Comparison of ENCODE assay signal across 14 cellular contexts in the genomic region with DNA sequence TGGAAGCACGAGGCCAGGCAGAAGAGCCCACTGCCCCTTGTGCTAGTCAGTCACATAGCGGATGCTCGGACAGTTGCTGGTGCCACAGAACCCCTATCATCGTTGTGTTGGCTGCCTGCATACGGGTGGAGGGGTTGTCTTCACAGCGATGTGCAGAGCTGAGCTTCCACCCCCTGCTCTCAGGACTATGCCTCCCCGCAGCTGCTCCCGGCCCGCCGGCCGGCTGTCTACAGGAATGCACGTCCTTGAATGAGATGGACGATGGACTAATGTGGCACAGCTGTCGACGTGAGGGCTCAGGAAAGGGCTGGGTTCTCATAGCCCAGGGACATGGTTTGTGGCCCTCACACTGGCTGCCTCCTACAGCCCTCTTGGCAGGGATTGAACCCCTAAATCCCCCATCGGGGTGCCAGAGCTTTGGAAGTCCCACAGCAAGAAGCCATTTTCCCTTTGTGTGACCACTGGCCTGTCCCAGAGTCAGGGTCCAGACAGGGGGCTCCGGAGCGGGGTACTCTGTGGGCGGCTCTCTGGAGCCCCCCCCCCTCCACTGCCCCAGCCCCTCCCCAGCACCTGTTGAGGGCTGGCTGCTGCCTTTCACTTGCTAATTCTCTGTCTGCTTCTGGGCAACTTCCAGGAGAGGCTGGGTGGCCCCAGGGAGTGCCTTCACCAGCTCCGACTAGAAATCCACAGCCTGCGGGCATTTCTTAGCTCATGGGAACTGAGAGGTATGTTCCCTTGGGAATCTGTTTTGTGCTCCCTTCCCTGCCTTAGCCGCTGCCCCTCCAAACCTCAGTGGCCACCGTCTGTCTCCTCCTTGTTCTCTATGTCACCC. TPM values are rescaled to one million over a fixed set of nuclear protein-coding genes. Genes with fewer than 3 reads are reported as not detected.
DNase-seq lines count a peak whose midpoint lies in the region; ATAC-seq, FAIRE-seq and TF ChIP-seq lines count a peak whose summit lies in the region.
"Had no signal": no experiment of that assay in that cellular context is flagged by ENCODE, and none has a peak within 500 bp of the region (broad histone marks: within the 10 kb centered on the region; RNA-seq: fewer than 3 reads in every experiment).

No MANE protein-coding gene starts in this region.

- no peak overlapping the region for H3K4me3 Mint-ChIP-seq in stimulated activated naive CD8-positive, alpha-beta T cell treated with anti-CD3 and anti-CD28 coated beads, Interleukin-15, Interleukin-2, amounts not matched to agents 100 ng/mL and 50 ng/mL, for 24 hours
- H3K4me3 Mint-ChIP-seq in natural killer cell: peak overlapping the region; percentile 79

- peaks cover 2% of the 10 kb centered on the region; the same call in 1 of the 3 replicates for H3K9me3 ChIP-seq in GM12878 (replicated peaks; ENCODE audit: control insufficient read depth, insufficient read depth, low read length)
- H3K9me3 ChIP-seq: colonic mucosa had no signal

- H3K9ac ChIP-seq in GM12878 (ENCODE audit: control insufficient read depth, insufficient read depth, low read length): no peak overlapping the region

- ATAC-seq in stimulated activated naive CD8-positive, alpha-beta T cell treated with anti-CD3 and anti-CD28 coated beads, Interleukin-15, Interleukin-2, amounts not matched to agents 100 U/mL and 50 U/mL, for 24 hours: no peak
- ATAC-seq in GM12878 (no peak), natural killer cell (no peak), HG02840 (IDR thresholded peaks at IDR 0.05; ENCODE audit: low FRiP score, unreplicated experiment) (no peak)

- H3K4me3 ChIP-seq in GM12878: no peak overlapping the region
- H3K4me3 ChIP-seq: colonic mucosa had no signal

- H3K27me3 ChIP-seq in GM12878 (replicated peaks in 1 of 2; ENCODE audit: control insufficient read depth in 2 of 2, insufficient read depth in 2 of 2, low read length in 1 of 2): no peaks in the 10 kb centered on the region
- H3K27me3 ChIP-seq: colonic mucosa had no signal

- POLR2A ChIA-PET in GM12878 (lab: Charles Lee): interaction anchor here (0.6 kb wide), 1 partner anchor 30 kb away, joined by 6 read pairs; no protein-coding TSS in a partner anchor

- peak overlapping the region; percentile 20; the same call in 1 of the 2 replicates for H3K27ac ChIP-seq in GM12878 (ENCODE audit: control insufficient read depth, insufficient read depth)
- H3K27ac ChIP-seq: C4-2B, colonic mucosa had no signal

- SMC1A ChIA-PET in GM12878 (lab: Charles Lee; ENCODE audit: uncharacterized antibody, unreplicated experiment): interaction anchor here (0.9 to 2.2 kb wide), 4 partner anchors 10 to 108 kb away, joined by 3 to 6 read pairs (median 4); no protein-coding TSS in a partner anchor

- RAD21 ChIA-PET in GM12878 (lab: Charles Lee; ENCODE audit: unreplicated experiment): interaction anchor here (0.6 to 1.2 kb wide), 4 partner anchors 15 to 110 kb away, joined by 4 read pairs; no protein-coding TSS in a partner anchor

- DNase-seq in stimulated activated naive CD8-positive, alpha-beta T cell treated with anti-CD3 and anti-CD28 coated beads, Interleukin-15, Interleukin-2, amounts not matched to agents 100 U/mL and 50 U/mL, for 24 hours: no peak
- DNase-seq in GM12878 (ENCODE audit: low read depth, low spot score) (no peak), natural killer cell (no peak), NCI-H1092 (lab: John Stamatoyannopoulos, UW) (no peak), NCI-H2196 treated with DMSO at 0.1 percent for 48 hours (lab: John Stamatoyannopoulos, UW; ENCODE audit: unreplicated experiment) (no peak), hepatic stellate cell (ENCODE audit: low spot score) (no peak)
- DNase-seq: colonic mucosa; foreskin melanocyte; NCI-H1436 treated with DMSO at 0.1 percent for 48 hours; stimulated activated CD8-positive, alpha-beta memory T cell treated with anti-CD3 and anti-CD28 coated beads, Interleukin-4, amount 100 ng/mL, for 48 hours; T1000 had no signal

- TF ChIP-seq EP300 in GM12878 (IDR thresholded peaks at IDR 0.05; ENCODE audit: borderline replicate concordance in 1 of 2, control insufficient read depth in 1 of 2, low read depth in 2 of 2, low read length in 2 of 2): no peak

- no peak for TF ChIP-seq POLR2A in GM12878 (IDR thresholded peaks at IDR 0.05; ENCODE audit: low read depth, low read length)

- H3K36me3 Mint-ChIP-seq in stimulated activated naive CD8-positive, alpha-beta T cell treated with anti-CD3 and anti-CD28 coated beads, Interleukin-15, Interleukin-2, amounts not matched to agents 100 ng/mL and 50 ng/mL, for 24 hours (ENCODE audit: low read depth): peaks cover 61% of the 10 kb centered on the region
- H3K36me3 Mint-ChIP-seq in natural killer cell: no peaks in the 10 kb centered on the region

- H4K20me1 ChIP-seq in GM12878 (ENCODE audit: control insufficient read depth, insufficient read depth): peaks cover 5% of the 10 kb centered on the region

- H3K36me3 ChIP-seq in GM12878 (ENCODE audit: control insufficient read depth in 2 of 2, insufficient read depth in 2 of 2, low read length in 1 of 2): peaks cover 7% of the 10 kb centered on the region in 2 experiments
- H3K36me3 ChIP-seq: colonic mucosa had no signal

- peaks cover 29% of the 10 kb centered on the region for H3K79me2 ChIP-seq in GM12878 (ENCODE audit: control insufficient read depth, insufficient read depth, low read length)

- no peaks in the 10 kb centered on the region for H3K27me3 Mint-ChIP-seq in stimulated activated naive CD8-positive, alpha-beta T cell treated with anti-CD3 and anti-CD28 coated beads, Interleukin-15, Interleukin-2, amounts not matched to agents 100 ng/mL and 50 ng/mL, for 24 hours
- no peaks in the 10 kb centered on the region for H3K27me3 Mint-ChIP-seq in natural killer cell (ENCODE audit: low read depth in 2 of 2)

- TF ChIP-seq CTCF in GM12878 (IDR thresholded peaks at IDR 0.05 in 2 of 3, conservative IDR thresholded peaks at IDR 0.05 in 1 of 3; ENCODE audit: control insufficient read depth in 2 of 3, extremely low read depth in 1 of 3, insufficient read depth in 1 of 3, low read depth in 3 of 3, low read length in 3 of 3) (no peak), natural killer cell (IDR thresholded peaks at IDR 0.05) (no peak)

- CTCF ChIA-PET in GM12878 (lab: Yijun Ruan, JAX): interaction anchor here (0.7 to 2.1 kb wide), 7 partner anchors 10 to 111 kb away, joined by 3 to 8 read pairs (median 3); no protein-coding TSS in a partner anchor

- intact Hi-C loops in GM12878 (cut with micrococcal nuclease; ENCODE audit: unreplicated experiment): loop anchor here (5.0 kb wide), 1 partner anchor 88 kb away; no protein-coding TSS in a partner anchor
- intact Hi-C loops in natural killer cell (cut with micrococcal nuclease): loop anchor here (2.0 kb wide), 1 partner anchor 16 kb away; no protein-coding TSS in a partner anchor

- no peak overlapping the region for H3K4me2 ChIP-seq in GM12878 (ENCODE audit: control insufficient read depth, insufficient read depth)

- 94% methylated on average over 21 of the region's 23 CpGs for WGBS in GM12878 (ENCODE audit: insufficient coverage, insufficient replicate concordance, low lambda C conversion rate, missing lambda C conversion rate)

- no peak for FAIRE-seq in GM12878 (lab: Jason Lieb, UNC)

- H3K4me1 Mint-ChIP-seq in stimulated activated naive CD8-positive, alpha-beta T cell treated with anti-CD3 and anti-CD28 coated beads, Interleukin-15, Interleukin-2, amounts not matched to agents 100 ng/mL and 50 ng/mL, for 24 hours (ENCODE audit: low read depth): peaks cover 80% of the 10 kb centered on the region
- peaks cover 63 to 67% of the 10 kb centered on the region in 2 donors for H3K4me1 Mint-ChIP-seq in natural killer cell

- in situ Hi-C loops in GM12878 (cut with MboI): no loop called here

- BruUV-seq in GM12878 (replicated peaks; lab: Mats Ljungman, UMichigan): no TSS peak

- H3K4me1 ChIP-seq in GM12878 (ENCODE audit: control insufficient read depth, insufficient read depth, low read length): peaks cover 40% of the 10 kb centered on the region

- no peak overlapping the region for H2AFZ ChIP-seq in GM12878 (ENCODE audit: control insufficient read depth, low read depth, low read length)

- TF ChIP-seq RAD21 in GM12878 (IDR thresholded peaks at IDR 0.05; ENCODE audit: insufficient read depth, low read depth, low read length): no peak

- no peaks in the 10 kb centered on the region for H3K9me3 Mint-ChIP-seq in stimulated activated naive CD8-positive, alpha-beta T cell treated with anti-CD3 and anti-CD28 coated beads, Interleukin-15, Interleukin-2, amounts not matched to agents 100 ng/mL and 50 ng/mL, for 24 hours
- no peaks in the 10 kb centered on the region for H3K9me3 Mint-ChIP-seq in natural killer cell

- H3K27ac Mint-ChIP-seq in stimulated activated naive CD8-positive, alpha-beta T cell treated with anti-CD3 and anti-CD28 coated beads, Interleukin-15, Interleukin-2, amounts not matched to agents 100 ng/mL and 50 ng/mL, for 24 hours: peak overlapping the region; percentile 81
- H3K27ac Mint-ChIP-seq in natural killer cell: peak overlapping the region; percentile 82 to 84

RNA-seq across cellular contexts. Expression of a gene that starts 40.2 kb away (rescaled TPM):
- 10.2 and 12.0 TPM in 2 replicates for total RNA-seq in GM12878 (2013; cell fraction: nucleolus; rRNA removed)
- total RNA-seq in GM12878 (2014; rRNA removed) (0.82 and 1.6 TPM in 2 replicates), GM12878 (2014; rRNA removed; fragmentation: Illumina TruSeq; extraction: Trizol) (0.49 and 0.55 TPM in 2 replicates), GM12878 (2021) (2.3 and 2.9 TPM in 2 replicates), natural killer cell (1 to 10 TPM; 2.2 to 2.5 (median 2.3) TPM)
- 0.58 TPM for polyA plus RNA-seq in GM12878 (2011; ENCODE audit: low read depth)
- polyA plus RNA-seq in GM12878 (2011; rRNA removed) (0.76 and 1.5 TPM in 2 replicates), GM12878 (2014; fragmentation: Illumina TruSeq; extraction: Trizol) (0.06 TPM in 1 of 2 replicates, not detected in the other), GM12878 (2014; fragmentation: Nextera tagmentation; extraction: Ambion mirVana) (not detected), GM12878 (2014; rRNA removed) (3.6 and 3.7 TPM in 2 replicates), GM12878 (2016; fragmentation: Nextera tagmentation; extraction: Ambion mirVana) (under 1 TPM; 0.38 to 0.47 TPM)
- polyA plus RNA-seq in GM12878 (2011; cell fraction: cytosol; rRNA removed): 3.1 and 4.8 TPM in 2 replicates
- polyA plus RNA-seq in GM12878 (2011; cell fraction: nucleus; rRNA removed): 12.7 and 13.5 TPM in 2 replicates
- polyA plus RNA-seq in GM12878 (2012): 1.7 and 2.8 TPM in 2 replicates
- 1.7 and 5.9 TPM in 2 replicates for polyA minus RNA-seq in GM12878 (2011; rRNA and poly(A)+ RNA removed)
- 2.1 and 3.7 TPM in 2 replicates for polyA minus RNA-seq in GM12878 (2011; cell fraction: cytosol; rRNA and poly(A)+ RNA removed)
- polyA minus RNA-seq in GM12878 (2011; cell fraction: nucleus; rRNA and poly(A)+ RNA removed): 13.4 and 18.7 TPM in 2 replicates

RNA-seq across cellular contexts. Expression of a gene that starts 40.9 kb away (rescaled TPM):
- 144 and 157 TPM in 2 replicates for total RNA-seq in GM12878 (2013; cell fraction: nucleolus; rRNA removed)
- 263 and 284 TPM in 2 replicates for total RNA-seq in GM12878 (2014; rRNA removed)
- 303 and 329 TPM in 2 replicates for total RNA-seq in GM12878 (2014; rRNA removed; fragmentation: Illumina TruSeq; extraction: Trizol)
- total RNA-seq in GM12878 (2021): 462 and 473 TPM in 2 replicates
- 1,149 TPM for polyA plus RNA-seq in GM12878 (2011; ENCODE audit: low read depth)
- 282 and 475 TPM in 2 replicates for polyA plus RNA-seq in GM12878 (2011; rRNA removed)
- polyA plus RNA-seq in GM12878 (2011; cell fraction: cytosol; rRNA removed): 834 and 1,057 TPM in 2 replicates
- polyA plus RNA-seq in GM12878 (2011; cell fraction: nucleus; rRNA removed): 373 and 417 TPM in 2 replicates
- polyA plus RNA-seq in GM12878 (2012): 244 and 350 TPM in 2 replicates
- 53.4 and 224 TPM in 2 replicates for polyA plus RNA-seq in GM12878 (2014; fragmentation: Illumina TruSeq; extraction: Trizol)
- polyA plus RNA-seq in GM12878 (2014; fragmentation: Nextera tagmentation; extraction: Ambion mirVana): 100 to 1,000 TPM; 232 to 449 TPM
- 528 and 564 TPM in 2 replicates for polyA plus RNA-seq in GM12878 (2014; rRNA removed)
- polyA plus RNA-seq in GM12878 (2016; fragmentation: Nextera tagmentation; extraction: Ambion mirVana): 100 to 1,000 TPM; 566 to 586 TPM
- polyA minus RNA-seq in GM12878 (2011; rRNA and poly(A)+ RNA removed): 117 and 160 TPM in 2 replicates
- 69.2 and 95.4 TPM in 2 replicates for polyA minus RNA-seq in GM12878 (2011; cell fraction: cytosol; rRNA and poly(A)+ RNA removed)
- 44.1 and 69.0 TPM in 2 replicates for polyA minus RNA-seq in GM12878 (2011; cell fraction: nucleus; rRNA and poly(A)+ RNA removed)
- 100 to 1,000 TPM; 165 to 191 (median 188) TPM for total RNA-seq in natural killer cell

RNA-seq across cellular contexts. Expression of a gene that starts 53.5 kb away (rescaled TPM):
- 6.9 and 7.3 TPM in 2 replicates for total RNA-seq in GM12878 (2013; cell fraction: nucleolus; rRNA removed)
- 0.96 and 0.98 TPM in 2 replicates for total RNA-seq in GM12878 (2014; rRNA removed)
- 1.2 and 1.4 TPM in 2 replicates for total RNA-seq in GM12878 (2014; rRNA removed; fragmentation: Illumina TruSeq; extraction: Trizol)
- 5.6 and 5.9 TPM in 2 replicates for total RNA-seq in GM12878 (2021)
- polyA plus RNA-seq in GM12878 (2011; ENCODE audit: low read depth): 1.0 TPM
- polyA plus RNA-seq in GM12878 (2011; rRNA removed): 2.4 and 2.6 TPM in 2 replicates
- 1.6 and 4.3 TPM in 2 replicates for polyA plus RNA-seq in GM12878 (2011; cell fraction: cytosol; rRNA removed)
- 37.2 and 59.5 TPM in 2 replicates for polyA plus RNA-seq in GM12878 (2011; cell fraction: nucleus; rRNA removed)
- 3.6 and 5.1 TPM in 2 replicates for polyA plus RNA-seq in GM12878 (2012)
- polyA plus RNA-seq in GM12878 (2014; fragmentation: Illumina TruSeq; extraction: Trizol): 4.6 and 5.2 TPM in 2 replicates
- polyA plus RNA-seq in GM12878 (2014; fragmentation: Nextera tagmentation; extraction: Ambion mirVana): under 1 TPM; 0.05 to 0.08 TPM
- polyA plus RNA-seq in GM12878 (2014; rRNA removed): 5.5 and 6.2 TPM in 2 replicates
- 1 to 10 TPM; 6.3 to 6.9 TPM for polyA plus RNA-seq in GM12878 (2016; fragmentation: Nextera tagmentation; extraction: Ambion mirVana)
- polyA minus RNA-seq in GM12878 (2011; rRNA and poly(A)+ RNA removed): 0.95 and 1.4 TPM in 2 replicates
- polyA minus RNA-seq in GM12878 (2011; cell fraction: cytosol; rRNA and poly(A)+ RNA removed): 1.2 and 1.4 TPM in 2 replicates
- 1.8 and 7.4 TPM in 2 replicates for polyA minus RNA-seq in GM12878 (2011; cell fraction: nucleus; rRNA and poly(A)+ RNA removed)
- total RNA-seq in natural killer cell: 1 to 10 TPM; 4.0 to 6.0 (median 4.3) TPM
